In the genomic region with DNA sequence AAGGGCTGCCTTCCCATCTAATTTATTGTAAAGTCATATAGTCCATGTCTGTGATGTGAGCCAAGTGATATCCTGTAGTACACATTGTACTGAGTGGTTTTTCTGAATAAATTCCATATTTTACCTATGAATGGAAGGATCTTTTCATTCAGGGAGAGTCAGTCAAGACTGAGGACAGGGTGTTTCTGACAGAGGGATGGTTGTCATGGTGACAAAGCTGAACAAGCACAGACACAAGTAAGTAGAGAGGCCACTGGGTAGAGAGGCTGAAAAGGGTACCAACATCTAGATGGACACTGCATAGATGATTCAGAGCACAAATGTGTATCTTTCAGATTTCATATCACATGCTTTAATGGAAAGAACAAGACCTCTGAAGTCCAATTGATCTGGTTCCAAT, we compare ENCODE assay signal across 28 cellular contexts. TPM values are rescaled to one million over a fixed set of nuclear protein-coding genes. Genes with fewer than 3 reads are reported as not detected.
"Had no signal": no experiment of that assay in that cellular context is flagged by ENCODE, and none has a peak within 500 bp of the region (broad histone marks: within the 10 kb centered on the region; RNA-seq: fewer than 3 reads in every experiment).

No MANE protein-coding gene starts in this region.

- FAIRE-seq: islet of Langerhans had no signal

- ATAC-seq: activated T-helper 17 cell treated with anti-CD3 and anti-CD28 coated beads, Interleukin-2, amount 50 U/mL, for 72 hours; gastroesophageal sphincter; left cardiac atrium; stimulated activated naive B cell treated with anti-CD40 and anti-IgM and Interleukin-4, amounts not matched to agents 10 μg/mL and 1 μg/mL and 100 μg/mL, for 72 hours had no signal

- H3K9me3 Mint-ChIP-seq: activated T-cell treated with anti-CD3 and anti-CD28 coated beads, Interleukin-2, amount 50 U/mL, for 24 hours; activated T-helper 17 cell treated with anti-CD3 and anti-CD28 coated beads, Interleukin-2, amount 50 U/mL, for 72 hours; memory B cell; naive B cell; neural crest cell; stimulated activated naive B cell treated with anti-CD40 and anti-IgM and Interleukin-4, amounts not matched to agents 10 μg/mL and 1 μg/mL and 100 μg/mL, for 72 hours; T-helper 2 cell treated with Interferon-gamma antibody and Interleukin-4, amounts not matched to agents 5 μg/mL and 100 μg/mL, for 36 hours had no signal

- H3K4me1 ChIP-seq: adrenal gland, gastroesophageal sphincter, sigmoid colon, testis, vagina had no signal

- DNase-seq: activated CD4-positive, alpha-beta T cell treated with anti-CD3 and anti-CD28 coated beads for 1 hour; activated CD4-positive, alpha-beta T cell treated with anti-CD3 and anti-CD28 coated beads, Interleukin-2, amount 50 U/mL, for 1 hour; activated T-cell treated with anti-CD3 and anti-CD28 coated beads, Interleukin-2, amount 50 U/mL, for 24 hours; adrenal gland; cerebellar nuclear complex; esophagus squamous epithelium; left cardiac atrium; naive B cell; retina; sigmoid colon; stimulated activated CD4-positive, alpha-beta T cell treated with anti-CD3 and anti-CD28 coated beads, Interleukin-2, amount 100 ng/mL, for 48 hours; stimulated activated CD8-positive, alpha-beta memory T cell treated with anti-CD3 and anti-CD28 coated beads, Interleukin-4, amount 100 ng/mL, for 48 hours; stimulated activated naive B cell treated with anti-CD40 and anti-IgM and Interleukin-4, amounts not matched to agents 10 μg/mL and 1 μg/mL and 100 μg/mL, for 72 hours; testis; trophoblast cell had no signal

- H3K4me1 Mint-ChIP-seq: activated T-helper 17 cell treated with anti-CD3 and anti-CD28 coated beads, Interleukin-2, amount 50 U/mL, for 72 hours; naive B cell had no signal

- H3K36me3 Mint-ChIP-seq: memory B cell; naive B cell; stimulated activated naive B cell treated with anti-CD40 and anti-IgM and Interleukin-4, amounts not matched to agents 10 μg/mL and 1 μg/mL and 100 μg/mL, for 72 hours had no signal

- H3K27ac ChIP-seq: coronary artery, esophagus squamous epithelium, gastroesophageal sphincter, sigmoid colon, testis, vagina had no signal

- H3K27me3 ChIP-seq: sigmoid colon, testis, vagina had no signal

- H3K27ac Mint-ChIP-seq: activated naive CD8-positive, alpha-beta T cell; activated T-cell treated with anti-CD3 and anti-CD28 coated beads, Interleukin-2, amount 50 U/mL, for 24 hours; activated T-helper 17 cell treated with anti-CD3 and anti-CD28 coated beads, Interleukin-2, amount 50 U/mL, for 72 hours; memory B cell; progenitor cell of endocrine pancreas; stimulated activated naive B cell treated with anti-CD40 and anti-IgM and Interleukin-4, amounts not matched to agents 10 μg/mL and 1 μg/mL and 100 μg/mL, for 72 hours; T-helper 2 cell treated with Interferon-gamma antibody and Interleukin-4, amounts not matched to agents 5 μg/mL and 100 μg/mL, for 36 hours had no signal

- H3K9me3 ChIP-seq: adrenal gland, esophagus squamous epithelium, gastroesophageal sphincter, sigmoid colon, testis, vagina had no signal

- H3K27me3 Mint-ChIP-seq: activated naive CD8-positive, alpha-beta T cell had no signal

- H3K4me3 Mint-ChIP-seq: activated naive CD8-positive, alpha-beta T cell; activated T-cell treated with anti-CD3 and anti-CD28 coated beads, Interleukin-2, amount 50 U/mL, for 24 hours; activated T-helper 17 cell treated with anti-CD3 and anti-CD28 coated beads, Interleukin-2, amount 50 U/mL, for 72 hours; memory B cell; naive B cell; neural crest cell; stimulated activated naive B cell treated with anti-CD40 and anti-IgM and Interleukin-4, amounts not matched to agents 10 μg/mL and 1 μg/mL and 100 μg/mL, for 72 hours; T-helper 2 cell treated with Interferon-gamma antibody and Interleukin-4, amounts not matched to agents 5 μg/mL and 100 μg/mL, for 36 hours had no signal

- H3K4me3 ChIP-seq: adrenal gland, coronary artery, esophagus squamous epithelium, gastroesophageal sphincter, sigmoid colon, testis, vagina had no signal

- H3K36me3 ChIP-seq: adrenal gland, esophagus squamous epithelium, gastroesophageal sphincter, sigmoid colon, vagina had no signal

RNA-seq across cellular contexts. Expression of a gene that starts 22.6 kb away (rescaled TPM):
- total RNA-seq: activated T-helper 17 cell treated with anti-CD3 and anti-CD28 coated beads, Interleukin-2, amount 50 U/mL, for 72 hours; gastroesophageal sphincter; left cardiac atrium; mucosa of gallbladder; neural crest cell; osteocyte; progenitor cell of endocrine pancreas; sigmoid colon; vagina had no signal
- polyA plus RNA-seq: liver, sigmoid colon had no signal

RNA-seq across cellular contexts. Expression of a gene that starts 54.4 kb away (rescaled TPM):
- total RNA-seq: adrenal gland, esophagus squamous epithelium, gastroesophageal sphincter, left cardiac atrium, liver, mucosa of gallbladder, neural crest cell, osteocyte, progenitor cell of endocrine pancreas, sigmoid colon, testis had no signal
- polyA plus RNA-seq: adrenal gland had no signal
